8 cellular contexts compared by ENCODE assay signal in the genomic region with DNA sequence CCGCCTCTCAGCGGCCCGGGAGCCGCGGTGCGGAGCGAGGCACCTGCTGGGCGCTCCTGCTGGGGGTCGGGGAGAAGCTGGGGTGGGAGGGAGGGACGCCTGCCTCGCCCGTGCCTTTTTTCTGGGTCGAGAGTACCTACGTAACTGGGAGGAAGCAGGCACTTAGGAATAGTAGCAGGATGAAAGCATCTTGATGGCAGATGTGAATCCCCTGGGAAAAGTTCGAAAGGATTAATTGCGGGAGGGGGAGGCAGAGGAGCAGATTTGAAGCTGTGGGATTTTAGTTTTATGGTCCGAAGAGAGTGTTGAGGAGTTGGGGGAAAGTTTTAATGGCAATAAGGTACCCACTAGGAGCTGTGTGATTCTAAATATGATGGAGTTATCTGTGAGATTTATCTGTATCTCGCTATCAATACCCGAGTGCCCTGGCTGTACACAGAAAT. TPM values are rescaled to one million over a fixed set of nuclear protein-coding genes. Genes with fewer than 3 reads are reported as not detected.
DNase-seq lines count a peak whose midpoint lies in the region; ATAC-seq and TF ChIP-seq lines count a peak whose summit lies in the region.

No MANE protein-coding gene starts in this region.

- DNase-seq in Caco-2 (no peak), adipocyte (ENCODE audit: low read depth) (no peak), lower lobe of right lung (no peak), aorta (no peak), occipital lobe (lab: John Stamatoyannopoulos, UW) (no peak), posterior vena cava (ENCODE audit: low spot score) (no peak)

- H3K27ac ChIP-seq in KOPT-K1 (ENCODE audit: low read depth, low read length, poor library complexity, severe bottlenecking) (peak overlapping the region; percentile 71), lower lobe of right lung (peak overlapping the region; percentile 92), aorta (ENCODE audit: low read depth in 1 of 2, low read length in 2 of 2) (no peak overlapping the region)

- no peaks in the 10 kb centered on the region for H3K36me3 ChIP-seq in Caco-2 (ENCODE audit: control insufficient read depth, insufficient read depth, low read length)
- no peaks in the 10 kb centered on the region for H3K36me3 ChIP-seq in KOPT-K1 (ENCODE audit: insufficient read depth, low read length)
- H3K36me3 ChIP-seq in adipocyte (ENCODE audit: control insufficient read depth, insufficient read depth, low read length, severe bottlenecking) = no peaks in the 10 kb centered on the region
- H3K36me3 ChIP-seq in lower lobe of right lung = no peaks in the 10 kb centered on the region
- H3K36me3 ChIP-seq in aorta (ENCODE audit: control insufficient read depth in 1 of 2, insufficient read depth in 2 of 2, low read length in 1 of 2) = no peaks in the 10 kb centered on the region

- no peaks in the 10 kb centered on the region for H3K27me3 Mint-ChIP-seq in Caco-2 (ENCODE audit: insufficient read depth, unreplicated experiment)

- H3K9ac ChIP-seq in adipocyte (ENCODE audit: low read length) = peak overlapping the region; percentile 87

- H3K36me3 Mint-ChIP-seq in Caco-2 (ENCODE audit: insufficient read depth, unreplicated experiment) = no peaks in the 10 kb centered on the region

- intact Hi-C loops in Caco-2 (cut with micrococcal nuclease; ENCODE audit: unreplicated experiment) (loop anchor here (5.0 kb wide), 1 partner anchor 294 kb away; no protein-coding TSS in a partner anchor), lower lobe of right lung (cut with DNase I) (no loop called here), aorta (cut with DNase I) (loop anchor here (5.0 to 10.0 kb wide), 3 partner anchors 44 to 292 kb away; no protein-coding TSS in a partner anchor), posterior vena cava (cut with DNase I) (loop anchor here in 1 of 2 donors (10.0 kb wide), 1 partner anchor 68 kb away; no protein-coding TSS in a partner anchor)

- H3K9me3 ChIP-seq in Caco-2 (no peaks in the 10 kb centered on the region), KOPT-K1 (ENCODE audit: insufficient read depth, low read length, poor library complexity, severe bottlenecking) (no peaks in the 10 kb centered on the region), adipocyte (ENCODE audit: control insufficient read depth, low read length) (no peaks in the 10 kb centered on the region), lower lobe of right lung (no peaks in the 10 kb centered on the region), aorta (ENCODE audit: control insufficient read depth, low read length) (no peaks in the 10 kb centered on the region)

- H3K27me3 ChIP-seq in Caco-2 (replicated peaks; ENCODE audit: control insufficient read depth, insufficient read depth, low read length) (no peaks in the 10 kb centered on the region), adipocyte (replicated peaks; ENCODE audit: control insufficient read depth, insufficient read depth, low read length) (no peaks in the 10 kb centered on the region), lower lobe of right lung (ENCODE audit: low read depth) (no peaks in the 10 kb centered on the region), aorta (ENCODE audit: control insufficient read depth in 1 of 2, insufficient read depth in 2 of 2, low read length in 1 of 2) (no peaks in the 10 kb centered on the region)

- H3K27ac Mint-ChIP-seq in Caco-2 (ENCODE audit: unreplicated experiment) = no peak overlapping the region

- peaks cover 4% of the 10 kb centered on the region for H3K4me1 Mint-ChIP-seq in Caco-2 (ENCODE audit: low read depth, unreplicated experiment)

- H3K4me3 ChIP-seq in Caco-2 (ENCODE audit: low read depth, low read length) (peak overlapping the region; percentile 79), adipocyte (ENCODE audit: low read length) (peak overlapping the region; percentile 88), lower lobe of right lung (peak overlapping the region; percentile 91), aorta (ENCODE audit: low read length in 2 of 2) (peak overlapping the region; percentile 85 to 98)

- ATAC-seq in lower lobe of right lung = no peak
- no peak for ATAC-seq in aorta (ENCODE audit: low FRiP score)
- no peak for ATAC-seq in HG03196 (IDR thresholded peaks at IDR 0.05; ENCODE audit: unreplicated experiment)

- TF ChIP-seq CTCF in Caco-2 (IDR thresholded peaks at IDR 0.05; ENCODE audit: insufficient read depth in 1 of 2, low read depth in 1 of 2, low read length in 1 of 2, severe bottlenecking in 1 of 2, unreplicated experiment in 1 of 2) (no peak), lower lobe of right lung (IDR thresholded peaks at IDR 0.05) (no peak)

- no peaks in the 10 kb centered on the region for H3K9me3 Mint-ChIP-seq in Caco-2 (ENCODE audit: unreplicated experiment)

- CTCF ChIA-PET in Caco-2 (lab: Charles Lee) = interaction anchor here (0.6 to 1.0 kb wide), 3 partner anchors 49 to 67 kb away, joined by 3 to 9 read pairs (median 4); no protein-coding TSS in a partner anchor

- peaks cover 17% of the 10 kb centered on the region for H3K4me1 ChIP-seq in Caco-2
- peaks cover 24% of the 10 kb centered on the region for H3K4me1 ChIP-seq in adipocyte (ENCODE audit: control insufficient read depth, insufficient read depth, low read length)
- peaks cover 39% of the 10 kb centered on the region for H3K4me1 ChIP-seq in lower lobe of right lung
- H3K4me1 ChIP-seq in aorta (ENCODE audit: control insufficient read depth in 1 of 2, insufficient read depth in 2 of 2, low read length in 2 of 2) = peaks cover 0 to 2% of the 10 kb centered on the region in 2 donors

- POLR2A ChIA-PET in Caco-2 (lab: Charles Lee) = interaction anchor here (0.6 to 1.0 kb wide), 2 partner anchors 14 to 340 kb away, joined by 3 to 4 read pairs; no protein-coding TSS in a partner anchor

- BruUV-seq in Caco-2 (replicated peaks; lab: Mats Ljungman, UMichigan) = no TSS peak

- peak overlapping the region; percentile 93 for H3K4me3 Mint-ChIP-seq in Caco-2 (ENCODE audit: unreplicated experiment)

- 1 to 2% methylated on average over 11 to 19 of the region's 19 CpGs for WGBS in aorta, 2 donors

RNA-seq across cellular contexts. Expression of a gene that starts 1.1 kb away (rescaled TPM):
- 73.1 and 73.2 TPM in 2 replicates for total RNA-seq in Caco-2 (2022)
- 100 TPM for total RNA-seq in lower lobe of right lung
- total RNA-seq in aorta = 10 to 100 TPM; 81.3 to 82.9 TPM
- 10 to 100 TPM; 27.0 to 30.8 TPM for polyA plus RNA-seq in aorta
- total RNA-seq in occipital lobe = 112 TPM
- 10 to 100 TPM; 82.8 to 85.5 TPM for total RNA-seq in posterior vena cava

Comparison
In these comparisons a context has a peak if more than half of its experiments do, and no peak if none do; other contexts are left out.
1. H3K27ac ChIP-seq: peak in KOPT-K1 (single experiment) and lower lobe of right lung (single experiment); none in aorta (0 of 2).
2. Peak in every context shown above with its lines, with median percentiles within 50 percentile points of each other: H3K4me3 ChIP-seq.